8 cellular contexts compared by ENCODE assay signal in the genomic region with DNA sequence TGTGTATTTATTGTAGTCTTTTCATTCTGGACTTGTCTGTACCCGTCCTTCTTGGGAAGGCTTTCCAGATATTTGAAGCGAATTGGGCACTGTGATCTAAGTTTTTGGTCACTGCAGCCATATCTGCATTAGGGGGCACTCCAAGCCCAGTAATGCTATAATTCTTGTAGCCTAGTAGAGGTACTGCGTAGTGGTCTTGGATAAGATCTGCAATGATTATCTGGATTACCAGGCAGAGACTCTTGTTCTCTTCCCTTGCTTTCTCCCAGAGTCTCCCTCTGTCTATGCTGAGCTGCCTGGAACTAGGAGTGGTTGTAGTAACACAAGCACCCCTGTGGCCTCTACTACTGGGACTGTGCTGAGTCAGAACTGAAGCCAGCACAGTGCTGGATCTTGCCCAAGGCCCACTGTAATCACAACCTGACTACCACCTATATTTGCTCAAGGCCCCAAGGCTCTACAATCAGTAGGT. TPM values are rescaled to one million over a fixed set of nuclear protein-coding genes. Genes with fewer than 3 reads are reported as not detected.
A peak's percentile ranks its signal among the peaks of the same experiment; 100 is the strongest.
DNase-seq lines count a peak whose midpoint lies in the region; ATAC-seq and TF ChIP-seq lines count a peak whose summit lies in the region.

No MANE protein-coding gene starts in this region.

- H3K9me3 ChIP-seq in adrenal gland (replicated peaks in 1 of 3), result no peaks in the 10 kb centered on the region
- no peaks in the 10 kb centered on the region for H3K9me3 ChIP-seq in thoracic aorta

- TF ChIP-seq CTCF in adrenal gland (IDR thresholded peaks at IDR 0.05), result peak; percentile 16 to 73 (median 62)
- peak; percentile 44 for TF ChIP-seq CTCF in thoracic aorta (IDR thresholded peaks at IDR 0.05)

- H3K4me3 Mint-ChIP-seq in activated CD4-positive, alpha-beta T cell treated with anti-CD3 and anti-CD28 coated beads for 36 hours, result no peak overlapping the region
- H3K4me3 Mint-ChIP-seq in immature natural killer cell, result no peak overlapping the region

- H3K27me3 Mint-ChIP-seq in activated CD4-positive, alpha-beta T cell treated with anti-CD3 and anti-CD28 coated beads for 36 hours, result peaks cover 2% of the 10 kb centered on the region
- H3K27me3 Mint-ChIP-seq in immature natural killer cell (ENCODE audit: low read depth in 3 of 3), result peaks cover 2 to 7% (median 2%) of the 10 kb centered on the region in 3 donors

- no peak overlapping the region for H3K27ac Mint-ChIP-seq in activated CD4-positive, alpha-beta T cell treated with anti-CD3 and anti-CD28 coated beads for 36 hours
- no peak overlapping the region for H3K27ac Mint-ChIP-seq in immature natural killer cell

- H3K36me3 ChIP-seq in adrenal gland (replicated peaks in 1 of 2) (no peaks in the 10 kb centered on the region), thoracic aorta (no peaks in the 10 kb centered on the region)

- no peaks in the 10 kb centered on the region for H3K9me3 Mint-ChIP-seq in activated CD4-positive, alpha-beta T cell treated with anti-CD3 and anti-CD28 coated beads for 36 hours (ENCODE audit: low read depth)
- peaks cover 0 to 3% (median 0%) of the 10 kb centered on the region in 6 donors for H3K9me3 Mint-ChIP-seq in immature natural killer cell

- H3K4me3 ChIP-seq in adrenal gland (no peak overlapping the region), thoracic aorta (no peak overlapping the region)

- CTCF ChIA-PET in activated CD4-positive, alpha-beta T cell treated with anti-CD3 and anti-CD28 coated beads for 36 hours (lab: Charles Lee), result interaction anchor here (1.2 kb wide), 1 partner anchor 16 kb away, joined by 3 read pairs; no protein-coding TSS in a partner anchor

- intact Hi-C loops in activated CD4-positive, alpha-beta T cell treated with anti-CD3 and anti-CD28 coated beads for 36 hours (cut with DNase I, micrococcal nuclease), result loop anchor here (1.0 to 10.0 kb wide), 5 partner anchors 334 to 679 kb away; no protein-coding TSS in a partner anchor
- intact Hi-C loops in adrenal gland (cut with DNase I), result loop anchor here (5.0 to 10.0 kb wide), 2 partner anchors 330 to 592 kb away; no protein-coding TSS in a partner anchor

- WGBS in adrenal gland, 4 donors, result 47 to 69% (median 63%) methylated on average over 3 of the region's 3 CpGs

- H3K4me1 ChIP-seq in adrenal gland (replicated peaks in 1 of 2), result no peaks in the 10 kb centered on the region
- H3K4me1 ChIP-seq in thoracic aorta (ENCODE audit: control insufficient read depth in 1 of 2, low read depth in 2 of 2), result peaks cover 0 to 12% of the 10 kb centered on the region in 2 donors

- POLR2A ChIA-PET in activated CD4-positive, alpha-beta T cell treated with anti-CD3 and anti-CD28 coated beads for 36 hours (lab: Charles Lee), result no interaction called here

- no peak overlapping the region for H3K27ac ChIP-seq in adrenal gland
- peak overlapping the region in 1 of 2 donors; percentile 18 for H3K27ac ChIP-seq in thoracic aorta

- H3K27me3 ChIP-seq in adrenal gland (no peaks in the 10 kb centered on the region), thoracic aorta (replicated peaks; ENCODE audit: insufficient read depth) (no peaks in the 10 kb centered on the region)

- no peaks in the 10 kb centered on the region for H3K36me3 Mint-ChIP-seq in activated CD4-positive, alpha-beta T cell treated with anti-CD3 and anti-CD28 coated beads for 36 hours (ENCODE audit: low read depth)
- no peaks in the 10 kb centered on the region for H3K36me3 Mint-ChIP-seq in immature natural killer cell

- no peak for TF ChIP-seq POLR2A in adrenal gland (IDR thresholded peaks at IDR 0.05)

- DNase-seq in activated CD4-positive, alpha-beta T cell treated with anti-CD3 and anti-CD28 coated beads for 36 hours, result peak; percentile 21
- no peak for DNase-seq in activated CD4-positive, alpha-beta T cell treated with anti-CD3 and anti-CD28 coated beads for 1 hour
- peak; percentile 57 for DNase-seq in NAMALWA (ENCODE audit: low spot score)
- peak in 5 of 7 donors; percentile 20 to 58 (median 35) for DNase-seq in adrenal gland
- peak; percentile 23 to 52 (median 52) for DNase-seq in immature natural killer cell
- DNase-seq in thoracic aorta (ENCODE audit: low spot score), result no peak
- DNase-seq in NCI-H146 (lab: John Stamatoyannopoulos, UW), result no peak

- peak; percentile 66 for ATAC-seq in activated CD4-positive, alpha-beta T cell treated with anti-CD3 and anti-CD28 coated beads for 36 hours
- ATAC-seq in thoracic aorta (ENCODE audit: insufficient number of reproducible peaks, low FRiP score, low read depth) (no peak), HG02885 (IDR thresholded peaks at IDR 0.05; ENCODE audit: poor library complexity, unreplicated experiment) (no peak)

- peaks cover 5% of the 10 kb centered on the region for H3K4me1 Mint-ChIP-seq in activated CD4-positive, alpha-beta T cell treated with anti-CD3 and anti-CD28 coated beads for 36 hours
- H3K4me1 Mint-ChIP-seq in immature natural killer cell, result no peaks in the 10 kb centered on the region

RNA-seq across cellular contexts. Expression of gene SLC38A2, which starts 30.0 kb away (rescaled TPM):
- 100 to 1,000 TPM; 211 to 296 TPM for total RNA-seq in activated CD4-positive, alpha-beta T cell treated with anti-CD3 and anti-CD28 coated beads for 36 hours
- 100 to 1,000 TPM; 128 to 948 (median 375) TPM for total RNA-seq in adrenal gland
- 100 to 1,000 TPM in 2 of 3 donors, 10 to 100 TPM in 1; 94.6 to 119 (median 108) TPM for polyA plus RNA-seq in adrenal gland
- polyA plus RNA-seq in immature natural killer cell, result 100 to 1,000 TPM in 1 of 3 donors, 10 to 100 TPM in 2; 52.6 to 116 (median 92.7) TPM
- total RNA-seq in thoracic aorta, result 100 to 1,000 TPM; 334 to 384 TPM

Comparison
In these comparisons a context has a peak if more than half of its experiments do, and no peak if none do; other contexts are left out.
1. DNase-seq: peak in activated CD4-positive, alpha-beta T cell treated with anti-CD3 and anti-CD28 coated beads for 36 hours (single experiment), NAMALWA (single experiment), adrenal gland (5 of 7) and immature natural killer cell (3 of 3); none in activated CD4-positive, alpha-beta T cell treated with anti-CD3 and anti-CD28 coated beads for 1 hour (single experiment), thoracic aorta (single experiment) and NCI-H146 (single experiment).